18 cellular contexts compared by ENCODE assay signal in genomic region chrX:135639066-135639815, GRCh38.
A peak's percentile ranks its signal among the peaks of the same experiment; 100 is the strongest.
DNase-seq lines count a peak whose midpoint lies in the region; ATAC-seq and TF ChIP-seq lines count a peak whose summit lies in the region.
"Had no signal": no experiment of that assay in that cellular context is flagged by ENCODE, and none has a peak within 500 bp of the region (broad histone marks: within the 10 kb centered on the region; RNA-seq: fewer than 3 reads in every experiment).

No MANE protein-coding gene starts in this region.

- peaks cover 5% of the 10 kb centered on the region for H3K27me3 Mint-ChIP-seq in CD4-positive, alpha-beta T cell

- POLR2A ChIA-PET in CD4-positive, alpha-beta T cell (lab: Charles Lee): no interaction called here

- no peak overlapping the region for H3K27ac Mint-ChIP-seq in CD4-positive, alpha-beta T cell
- H3K27ac Mint-ChIP-seq: B cell; CD4-positive, CD25-positive, alpha-beta regulatory T cell; CD8-positive, alpha-beta memory T cell; HFFc6 had no signal

- no peaks in the 10 kb centered on the region for H3K36me3 ChIP-seq in thyroid gland
- H3K36me3 ChIP-seq: BLaER1, HAP-1 had no signal

- H3K4me3 Mint-ChIP-seq in CD4-positive, alpha-beta T cell: no peak overlapping the region
- H3K4me3 Mint-ChIP-seq: B cell; CD4-positive, CD25-positive, alpha-beta regulatory T cell; CD8-positive, alpha-beta memory T cell; HFFc6 had no signal

- H3K4me1 Mint-ChIP-seq in CD4-positive, alpha-beta T cell (ENCODE audit: low read depth): no peaks in the 10 kb centered on the region
- H3K4me1 Mint-ChIP-seq: B cell; CD4-positive, CD25-positive, alpha-beta regulatory T cell; CD8-positive, alpha-beta memory T cell had no signal

- H3K36me3 Mint-ChIP-seq in CD4-positive, alpha-beta T cell (ENCODE audit: low read depth): no peaks in the 10 kb centered on the region
- H3K36me3 Mint-ChIP-seq: CD4-positive, CD25-positive, alpha-beta regulatory T cell; CD8-positive, alpha-beta memory T cell had no signal

- no peak overlapping the region for H3K27ac ChIP-seq in thyroid gland
- no peak overlapping the region for H3K27ac ChIP-seq in CD4-positive, alpha-beta T cell (ENCODE audit: low read depth, low read length)
- H3K27ac ChIP-seq: BLaER1, C4-2B had no signal

- DNase-seq in NCI-H524 (lab: John Stamatoyannopoulos, UW): peak; percentile 70 to 90
- peak; percentile 82 for DNase-seq in NCI-H526 treated with DMSO at 0.1 percent for 48 hours (lab: John Stamatoyannopoulos, UW)
- DNase-seq in myocyte (ENCODE audit: low read depth): peak; percentile 63
- DNase-seq in occipital lobe (lab: John Stamatoyannopoulos, UW): no peak
- DNase-seq in thyroid gland: no peak
- DNase-seq in CD4-positive, alpha-beta T cell: no peak
- DNase-seq: CD4-positive, CD25-positive, alpha-beta regulatory T cell; CD8-positive, alpha-beta memory T cell; DMS 273 treated with DMSO at 0.1 percent for 48 hours; DMS53; DMS79 treated with DMSO at 0.1 percent for 48 hours; GF-D8; GOT3; HFFc6 had no signal

- no peak for TF ChIP-seq POLR2A in thyroid gland (IDR thresholded peaks at IDR 0.05)

- H3K4me1 ChIP-seq in thyroid gland: no peaks in the 10 kb centered on the region
- H3K4me1 ChIP-seq: BLaER1, HAP-1 had no signal

- CTCF ChIA-PET in CD4-positive, alpha-beta T cell (lab: Charles Lee): no interaction called here

- 85 to 88% methylated on average over 7 of the region's 7 CpGs for WGBS in thyroid gland, 2 donors

- no peaks in the 10 kb centered on the region for H3K27me3 ChIP-seq in thyroid gland
- H3K27me3 ChIP-seq in CD4-positive, alpha-beta T cell (ENCODE audit: control insufficient read depth, insufficient read depth, low read length): no peaks in the 10 kb centered on the region

- no peaks in the 10 kb centered on the region for H3K9me3 Mint-ChIP-seq in CD4-positive, alpha-beta T cell
- H3K9me3 Mint-ChIP-seq: CD8-positive, alpha-beta memory T cell; HFFc6 had no signal

- no peak for TF ChIP-seq CTCF in thyroid gland (IDR thresholded peaks at IDR 0.05)
- no peak for TF ChIP-seq CTCF in CD4-positive, alpha-beta T cell (IDR thresholded peaks at IDR 0.05)

- intact Hi-C loops in thyroid gland (cut with DNase I): no loop called here
- intact Hi-C loops in CD4-positive, alpha-beta T cell (cut with DNase I, micrococcal nuclease): no loop called here

- H3K9me3 ChIP-seq in thyroid gland: no peaks in the 10 kb centered on the region
- H3K9me3 ChIP-seq in CD4-positive, alpha-beta T cell (ENCODE audit: control insufficient read depth, low read length): no peaks in the 10 kb centered on the region
- H3K9me3 ChIP-seq: BLaER1, HAP-1 had no signal

- ATAC-seq in CD4-positive, alpha-beta T cell (ENCODE audit: poor library complexity): no peak

- H3K4me3 ChIP-seq in thyroid gland (replicated peaks in 1 of 3): no peak overlapping the region
- H3K4me3 ChIP-seq: BLaER1, HAP-1 had no signal

Comparison
In these comparisons a context has a peak if more than half of its experiments do, and no peak if none do; other contexts are left out.
1. DNase-seq: peak in NCI-H524 (2 of 2), NCI-H526 treated with DMSO at 0.1 percent for 48 hours (single experiment) and myocyte (single experiment); none in occipital lobe (single experiment), thyroid gland (0 of 2) and CD4-positive, alpha-beta T cell (0 of 10).